39 cellular contexts compared by ENCODE assay signal in genomic region chr7:142948603-142949002, GRCh38. TPM values are rescaled to one million over a fixed set of nuclear protein-coding genes. Genes with fewer than 3 reads are reported as not detected.
"Had no signal": no experiment of that assay in that cellular context is flagged by ENCODE, and none has a peak within 500 bp of the region (broad histone marks: within the 10 kb centered on the region; RNA-seq: fewer than 3 reads in every experiment).

No MANE protein-coding gene starts in this region.

- H3K27me3 ChIP-seq: MG63 had no signal

- DNase-seq: Karpas-422, MG63, MV-4-11, NCI-H1092, NCI-H1105, NCI-H1417, NCI-H1436, NCI-H146, NCI-H1694, NCI-H187, NCI-H1930, NCI-H2029 treated with DMSO at 0.1 percent for 48 hours, NCI-H2081 treated with DMSO at 0.1 percent for 48 hours, NCI-H2107, NCI-H2171, NCI-H226, NCI-H446 treated with DMSO at 0.1 percent for 48 hours, NCI-H510A, NCI-H524, NCI-H526, NCI-H69, NCI-H748 treated with DMSO at 0.1 percent for 48 hours, NCI-H82, PC-9, SHP77, SIG-M5, SJCRH30, T-cell had no signal

- H3K4me3 ChIP-seq: MG63, PC-9, SJCRH30, SK-N-MC had no signal

- H3K9me3 ChIP-seq: MG63, SJCRH30 had no signal

- H3K36me3 ChIP-seq: MG63, SJCRH30 had no signal

- ATAC-seq: Panc1, Right ventricle myocardium inferior, SK-N-SH treated with all-trans-retinoic acid at 6 μM for 48 hours, T-cell had no signal

- H3K27ac ChIP-seq: PC-9, RWPE1, SJCRH30, SK-N-MC had no signal

- H2AFZ ChIP-seq: PC-9 had no signal

- H3K4me2 ChIP-seq: PC-9 had no signal

- H3K4me1 ChIP-seq: SJCRH30 had no signal

RNA-seq across cellular contexts. Expression of gene LLCFC1, which starts 9.3 kb away (rescaled TPM):
- total RNA-seq: LHCN-M2; M059J; OCI-LY7; PC-9; Right ventricle myocardium inferior; RPMI7951; SJCRH30; SK-MEL-5; T-cell; T-helper 1 cell treated with Interleukin-12 subunit alpha and Interleukin-12 subunit beta and Interleukin-4 antibody, amounts not matched to agents 30 ng/mL and 1 ng/mL, for 36 hours had no signal

RNA-seq across cellular contexts. Expression of gene KEL, which starts 13.6 kb away (rescaled TPM):
- total RNA-seq: M059J, RPMI7951, SK-MEL-5 had no signal

RNA-seq across cellular contexts. Expression of gene TRPV5, which starts 15.1 kb away (rescaled TPM):
- total RNA-seq: LHCN-M2; M059J; PC-9; Right ventricle myocardium inferior; RPMI7951; SJCRH30; SK-MEL-5; T-cell; T-helper 1 cell treated with Interleukin-12 subunit alpha and Interleukin-12 subunit beta and Interleukin-4 antibody, amounts not matched to agents 30 ng/mL and 1 ng/mL, for 36 hours had no signal
